ENCODE assay signal across 8 cellular contexts in the genomic region with DNA sequence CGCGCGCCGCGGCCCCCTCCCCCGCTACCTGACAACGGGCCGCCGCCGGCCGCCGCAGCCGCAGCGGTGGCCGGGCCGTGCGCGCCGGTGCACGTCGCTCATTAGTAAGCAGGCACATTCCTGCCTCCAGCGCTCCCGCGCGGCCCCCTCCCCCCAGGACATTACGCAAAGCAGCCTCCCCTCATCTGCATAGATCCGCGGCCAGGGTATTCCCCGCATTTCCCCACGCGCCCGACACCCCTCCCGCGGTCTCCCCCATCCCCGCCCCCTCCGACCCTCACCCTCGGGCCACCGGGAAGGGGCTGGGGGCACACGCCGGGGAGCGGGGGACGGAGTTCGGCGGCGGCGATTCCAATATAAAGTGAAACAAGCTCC. TPM values are rescaled to one million over a fixed set of nuclear protein-coding genes. Genes with fewer than 3 reads are reported as not detected.
DNase-seq lines count a peak whose midpoint lies in the region; ATAC-seq and TF ChIP-seq lines count a peak whose summit lies in the region.

HIVEP2 (minus strand) TSS at position 106 of the 375 bp plus-strand sequence. CDS start 170,438 bp downstream, outside the sequence.

- no peaks in the 10 kb centered on the region for H3K36me3 ChIP-seq in CD4-positive, alpha-beta memory T cell (ENCODE audit: insufficient read depth, low read length)
- H3K36me3 ChIP-seq in right atrium auricular region (no peaks in the 10 kb centered on the region), rectal smooth muscle tissue (ENCODE audit: control insufficient read depth, insufficient read depth, low read length) (no peaks in the 10 kb centered on the region), aorta (ENCODE audit: control insufficient read depth in 1 of 2, insufficient read depth in 2 of 2, low read length in 1 of 2) (no peaks in the 10 kb centered on the region)

- H3K4me1 ChIP-seq in CD4-positive, alpha-beta memory T cell (ENCODE audit: insufficient read depth, low read length) = peaks cover 46% of the 10 kb centered on the region
- H3K4me1 ChIP-seq in right atrium auricular region (peaks cover 0 to 12% of the 10 kb centered on the region in 2 donors), rectal smooth muscle tissue (ENCODE audit: control insufficient read depth, insufficient read depth, low read length) (peaks cover 2% of the 10 kb centered on the region), aorta (ENCODE audit: control insufficient read depth in 1 of 2, insufficient read depth in 2 of 2, low read length in 2 of 2) (peaks cover 0 to 6% of the 10 kb centered on the region in 2 donors)

- peak within 1 kb of the TSS; percentile 99 for H3K27ac ChIP-seq in CD4-positive, alpha-beta memory T cell (ENCODE audit: low read depth, low read length)
- H3K27ac ChIP-seq in right atrium auricular region (peak within 1 kb of the TSS; percentile 99 to 100), rectal smooth muscle tissue (ENCODE audit: low read depth, low read length) (peak within 1 kb of the TSS; percentile 98), aorta (ENCODE audit: low read depth in 1 of 2, low read length in 2 of 2) (peak within 1 kb of the TSS; percentile 96 to 99)

- peak within 1 kb of the TSS; percentile 97 to 100 (median 99) for H3K4me3 Mint-ChIP-seq in CD4-positive, alpha-beta memory T cell

- TF ChIP-seq RAD21 in Ishikawa (IDR thresholded peaks at IDR 0.05; ENCODE audit: low read depth) = no peak

- H3K27me3 ChIP-seq in CD4-positive, alpha-beta memory T cell (ENCODE audit: insufficient read depth, low read length) = no peaks in the 10 kb centered on the region
- no peaks in the 10 kb centered on the region for H3K27me3 ChIP-seq in right atrium auricular region
- no peaks in the 10 kb centered on the region for H3K27me3 ChIP-seq in rectal smooth muscle tissue (ENCODE audit: control insufficient read depth, insufficient read depth, low read length)
- no peaks in the 10 kb centered on the region for H3K27me3 ChIP-seq in aorta (ENCODE audit: control insufficient read depth in 1 of 2, insufficient read depth in 2 of 2, low read length in 1 of 2)

- H3K9me3 ChIP-seq in CD4-positive, alpha-beta memory T cell (ENCODE audit: control insufficient read depth in 1 of 2, low read length in 2 of 2) = no peaks in the 10 kb centered on the region
- H3K9me3 ChIP-seq in right atrium auricular region (no peaks in the 10 kb centered on the region), aorta (ENCODE audit: control insufficient read depth, low read length) (no peaks in the 10 kb centered on the region)

- peaks cover 0 to 7% (median 0%) of the 10 kb centered on the region in 8 donors for H3K9me3 Mint-ChIP-seq in CD4-positive, alpha-beta memory T cell

- intact Hi-C loops in CD4-positive, alpha-beta memory T cell (cut with micrococcal nuclease) = loop anchor here (10.0 kb wide), 1 partner anchor 590 kb away; no protein-coding TSS in a partner anchor
- intact Hi-C loops in T-helper 2 cell treated with Interferon-gamma antibody and Interleukin-4, amounts not matched to agents 100 ng/mL and 5 ng/mL, for 36 hours (cut with micrococcal nuclease) = loop anchor here (5.0 to 10.0 kb wide), 5 partner anchors 590 to 1152 kb away; partner anchors contain the start of genes LTV1, NMBR, SF3B5 and VTA1
- intact Hi-C loops in aorta (cut with DNase I) = loop anchor here in 1 of 2 donors (5.0 kb wide), 2 partner anchors 117 to 248 kb away; partner anchors contain the start of gene AIG1

- 1% methylated on average over 40 to 46 of the region's 46 CpGs for WGBS in aorta, 2 donors

- TF ChIP-seq EP300 in Ishikawa (IDR thresholded peaks at IDR 0.05; ENCODE audit: borderline replicate concordance) = no peak

- peaks cover 0 to 24% of the 10 kb centered on the region in 2 donors for H3K36me3 Mint-ChIP-seq in CD4-positive, alpha-beta memory T cell

- TF ChIP-seq CTCF in right atrium auricular region (IDR thresholded peaks at IDR 0.05) = no peak

- CTCF ChIA-PET in CD4-positive, alpha-beta memory T cell (lab: Charles Lee; ENCODE audit: partially characterized antibody) = interaction anchor here (0.9 kb wide), 1 partner anchor 17 kb away, joined by 3 read pairs; no protein-coding TSS in a partner anchor

- ATAC-seq in GM21390 (IDR thresholded peaks at IDR 0.05; ENCODE audit: unreplicated experiment) (peak; percentile 13), aorta (ENCODE audit: low FRiP score) (peak; percentile 37)

- peak within 1 kb of the TSS; percentile 99 for H3K9ac ChIP-seq in rectal smooth muscle tissue (ENCODE audit: low read length)

- H3K4me1 Mint-ChIP-seq in CD4-positive, alpha-beta memory T cell = peaks cover 34 to 66% (median 42%) of the 10 kb centered on the region in 4 donors

- H3K4me3 ChIP-seq in CD4-positive, alpha-beta memory T cell (ENCODE audit: low read length in 2 of 2) = peak within 1 kb of the TSS; percentile 89 to 92
- H3K4me3 ChIP-seq in right atrium auricular region (peak within 1 kb of the TSS; percentile 89 to 92), rectal smooth muscle tissue (ENCODE audit: low read length) (peak within 1 kb of the TSS; percentile 89), aorta (ENCODE audit: low read length in 2 of 2) (peak within 1 kb of the TSS; percentile 69 to 98)

- peak within 1 kb of the TSS; percentile 100 for H3K27ac Mint-ChIP-seq in CD4-positive, alpha-beta memory T cell

- H3K27me3 Mint-ChIP-seq in CD4-positive, alpha-beta memory T cell = peaks cover 0 to 7% of the 10 kb centered on the region in 2 donors

- POLR2A ChIA-PET in CD4-positive, alpha-beta memory T cell (lab: Charles Lee; ENCODE audit: partially characterized antibody) = interaction anchor here (0.6 to 14.7 kb wide), 22 partner anchors 10 to 196 kb away, joined by 3 to 452 read pairs (median 9); no protein-coding TSS in a partner anchor

- DNase-seq in CD4-positive, alpha-beta memory T cell = peak; percentile 83 to 94 (median 85)
- DNase-seq in amniotic stem cell (lab: John Stamatoyannopoulos, UW) (peak; percentile 55), right atrium auricular region (ENCODE audit: low spot score) (peak; percentile 91), aorta (peak; percentile 91 to 96)

TF ChIP-seq in Ishikawa, 13 proteins besides CTCF, POLR2A, EP300 and RAD21:
- no peak for TF ChIP-seq ZBTB7A (IDR thresholded peaks at IDR 0.05; ENCODE audit: low read depth)
- no peak for TF ChIP-seq MAX (IDR thresholded peaks at IDR 0.05)
- TF ChIP-seq CEBPB (IDR thresholded peaks at IDR 0.05) = peak; percentile 77
- peak; percentile 79 for TF ChIP-seq TEAD4 (IDR thresholded peaks at IDR 0.05)
- TF ChIP-seq FOXM1 (IDR thresholded peaks at IDR 0.05; ENCODE audit: borderline replicate concordance, low read depth) = no peak
- no peak for TF ChIP-seq REST (IDR thresholded peaks at IDR 0.05; ENCODE audit: low read depth)
TF ChIP-seq in Ishikawa: peak in this region for 2.

RNA-seq across cellular contexts. Expression of gene HIVEP2, which starts in this region (rescaled TPM):
- total RNA-seq in CD4-positive, alpha-beta memory T cell = 10 to 100 TPM; 90.6 to 92.7 TPM
- polyA plus RNA-seq in CD4-positive, alpha-beta memory T cell = 10 to 100 TPM in 1 of 2 donors, 1 to 10 TPM in 1; 5.0 to 22.9 TPM
- 11.3 and 11.5 TPM in 2 replicates for total RNA-seq in T-helper 2 cell treated with Interferon-gamma antibody and Interleukin-4, amounts not matched to agents 100 ng/mL and 5 ng/mL, for 36 hours
- total RNA-seq in right atrium auricular region = 10 to 100 TPM; 19.2 to 28.6 TPM
- 10 to 100 TPM; 35.4 to 36.8 TPM for total RNA-seq in aorta
- polyA plus RNA-seq in aorta = 1 to 10 TPM; 5.3 to 5.4 TPM

Comparison
In these comparisons a context has a peak if more than half of its experiments do, and no peak if none do; other contexts are left out.
1. Peak in every context shown above with its lines: DNase-seq, ATAC-seq, H3K4me3 ChIP-seq and H3K27ac ChIP-seq.